In genomic region chr1:9197186-9198099, GRCh38 we compare ENCODE assay signal across 1 cellular context.
TF ChIP-seq lines count a peak whose summit lies in the region.

No MANE protein-coding gene starts in this region.

TF ChIP-seq in HepG2, 621 proteins besides CTCF, POLR2A, EP300 and RAD21 (continued from another document):
- TF ChIP-seq ZBTB40 (IDR thresholded peaks at IDR 0.05) (no peak), ZBTB40 (CRISPR knock-in tag; IDR thresholded peaks at IDR 0.05) (0 out of 2 replicates have a peak, but pooled peaks have one; percentile 0), TBX3 (IDR thresholded peaks at IDR 0.05; ENCODE audit: borderline replicate concordance) (0 out of 2 replicates have a peak, but pooled peaks have one; percentile 9), MAFF (IDR thresholded peaks at IDR 0.05; ENCODE audit: low read depth, low read length) (peak; percentile 85), SIN3A (IDR thresholded peaks at IDR 0.05; ENCODE audit: borderline replicate concordance, low read depth, low read length) (0 out of 2 replicates have a peak, but pooled peaks have one; percentile 14), ZNF547 (CRISPR knock-in tag; IDR thresholded peaks at IDR 0.05) (no peak)
- TF ChIP-seq, protein P1, sequence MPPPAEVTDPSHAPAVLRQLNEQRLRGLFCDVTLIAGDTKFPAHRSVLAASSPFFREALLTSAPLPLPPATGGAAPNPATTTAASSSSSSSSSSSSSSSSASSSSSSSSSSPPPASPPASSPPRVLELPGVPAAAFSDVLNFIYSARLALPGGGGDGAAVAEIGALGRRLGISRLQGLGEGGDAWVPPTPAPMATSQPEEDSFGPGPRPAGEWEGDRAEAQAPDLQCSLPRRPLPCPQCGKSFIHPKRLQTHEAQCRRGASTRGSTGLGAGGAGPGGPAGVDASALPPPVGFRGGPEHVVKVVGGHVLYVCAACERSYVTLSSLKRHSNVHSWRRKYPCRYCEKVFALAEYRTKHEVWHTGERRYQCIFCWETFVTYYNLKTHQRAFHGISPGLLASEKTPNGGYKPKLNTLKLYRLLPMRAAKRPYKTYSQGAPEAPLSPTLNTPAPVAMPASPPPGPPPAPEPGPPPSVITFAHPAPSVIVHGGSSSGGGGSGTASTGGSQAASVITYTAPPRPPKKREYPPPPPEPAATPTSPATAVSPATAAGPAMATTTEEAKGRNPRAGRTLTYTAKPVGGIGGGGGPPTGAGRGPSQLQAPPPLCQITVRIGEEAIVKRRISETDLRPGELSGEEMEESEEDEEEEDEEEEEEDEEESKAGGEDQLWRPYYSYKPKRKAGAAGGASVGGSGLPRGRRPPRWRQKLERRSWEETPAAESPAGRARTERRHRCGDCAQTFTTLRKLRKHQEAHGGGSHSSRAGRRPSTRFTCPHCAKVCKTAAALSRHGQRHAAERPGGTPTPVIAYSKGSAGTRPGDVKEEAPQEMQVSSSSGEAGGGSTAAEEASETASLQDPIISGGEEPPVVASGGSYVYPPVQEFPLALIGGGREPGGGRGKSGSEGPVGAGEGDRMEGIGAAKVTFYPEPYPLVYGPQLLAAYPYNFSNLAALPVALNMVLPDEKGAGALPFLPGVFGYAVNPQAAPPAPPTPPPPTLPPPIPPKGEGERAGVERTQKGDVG (CRISPR knock-in tag; IDR thresholded peaks at IDR 0.05; ENCODE audit: borderline replicate concordance): no peak
- TF ChIP-seq, protein P2, sequence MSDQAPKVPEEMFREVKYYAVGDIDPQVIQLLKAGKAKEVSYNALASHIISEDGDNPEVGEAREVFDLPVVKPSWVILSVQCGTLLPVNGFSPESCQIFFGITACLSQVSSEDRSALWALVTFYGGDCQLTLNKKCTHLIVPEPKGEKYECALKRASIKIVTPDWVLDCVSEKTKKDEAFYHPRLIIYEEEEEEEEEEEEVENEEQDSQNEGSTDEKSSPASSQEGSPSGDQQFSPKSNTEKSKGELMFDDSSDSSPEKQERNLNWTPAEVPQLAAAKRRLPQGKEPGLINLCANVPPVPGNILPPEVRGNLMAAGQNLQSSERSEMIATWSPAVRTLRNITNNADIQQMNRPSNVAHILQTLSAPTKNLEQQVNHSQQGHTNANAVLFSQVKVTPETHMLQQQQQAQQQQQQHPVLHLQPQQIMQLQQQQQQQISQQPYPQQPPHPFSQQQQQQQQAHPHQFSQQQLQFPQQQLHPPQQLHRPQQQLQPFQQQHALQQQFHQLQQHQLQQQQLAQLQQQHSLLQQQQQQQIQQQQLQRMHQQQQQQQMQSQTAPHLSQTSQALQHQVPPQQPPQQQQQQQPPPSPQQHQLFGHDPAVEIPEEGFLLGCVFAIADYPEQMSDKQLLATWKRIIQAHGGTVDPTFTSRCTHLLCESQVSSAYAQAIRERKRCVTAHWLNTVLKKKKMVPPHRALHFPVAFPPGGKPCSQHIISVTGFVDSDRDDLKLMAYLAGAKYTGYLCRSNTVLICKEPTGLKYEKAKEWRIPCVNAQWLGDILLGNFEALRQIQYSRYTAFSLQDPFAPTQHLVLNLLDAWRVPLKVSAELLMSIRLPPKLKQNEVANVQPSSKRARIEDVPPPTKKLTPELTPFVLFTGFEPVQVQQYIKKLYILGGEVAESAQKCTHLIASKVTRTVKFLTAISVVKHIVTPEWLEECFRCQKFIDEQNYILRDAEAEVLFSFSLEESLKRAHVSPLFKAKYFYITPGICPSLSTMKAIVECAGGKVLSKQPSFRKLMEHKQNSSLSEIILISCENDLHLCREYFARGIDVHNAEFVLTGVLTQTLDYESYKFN (CRISPR knock-in tag; conservative IDR thresholded peaks at IDR 0.05): peak; percentile 1; the same call in 1 of the 2 replicates
- TF ChIP-seq, protein P3, sequence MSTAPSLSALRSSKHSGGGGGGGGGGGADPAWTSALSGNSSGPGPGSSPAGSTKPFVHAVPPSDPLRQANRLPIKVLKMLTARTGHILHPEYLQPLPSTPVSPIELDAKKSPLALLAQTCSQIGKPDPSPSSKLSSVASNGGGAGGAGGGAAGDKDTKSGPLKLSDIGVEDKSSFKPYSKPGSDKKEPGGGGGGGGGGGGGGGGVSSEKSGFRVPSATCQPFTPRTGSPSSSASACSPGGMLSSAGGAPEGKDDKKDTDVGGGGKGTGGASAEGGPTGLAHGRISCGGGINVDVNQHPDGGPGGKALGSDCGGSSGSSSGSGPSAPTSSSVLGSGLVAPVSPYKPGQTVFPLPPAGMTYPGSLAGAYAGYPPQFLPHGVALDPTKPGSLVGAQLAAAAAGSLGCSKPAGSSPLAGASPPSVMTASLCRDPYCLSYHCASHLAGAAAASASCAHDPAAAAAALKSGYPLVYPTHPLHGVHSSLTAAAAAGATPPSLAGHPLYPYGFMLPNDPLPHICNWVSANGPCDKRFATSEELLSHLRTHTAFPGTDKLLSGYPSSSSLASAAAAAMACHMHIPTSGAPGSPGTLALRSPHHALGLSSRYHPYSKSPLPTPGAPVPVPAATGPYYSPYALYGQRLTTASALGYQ (CRISPR knock-in tag; IDR thresholded peaks at IDR 0.05): no peak
TF ChIP-seq in HepG2: peak in this region for 6.
